ENCODE assay signal across 13 cellular contexts in genomic region chr18:26457611-26458350, GRCh38.
A peak's percentile ranks its signal among the peaks of the same experiment; 100 is the strongest.
DNase-seq lines count a peak whose midpoint lies in the region; ATAC-seq, FAIRE-seq and TF ChIP-seq lines count a peak whose summit lies in the region.
"Had no signal": no experiment of that assay in that cellular context is flagged by ENCODE, and none has a peak within 500 bp of the region (broad histone marks: within the 10 kb centered on the region; RNA-seq: fewer than 3 reads in every experiment).

No MANE protein-coding gene starts in this region.

- H3K4me1 ChIP-seq in endodermal cell (ENCODE audit: control insufficient read depth, insufficient read depth, low read length), result no peaks in the 10 kb centered on the region
- peaks cover 16% of the 10 kb centered on the region for H3K4me1 ChIP-seq in osteoblast (ENCODE audit: insufficient read depth, low read length)
- H3K4me1 ChIP-seq: Caco-2, sigmoid colon had no signal

- H3K27me3 Mint-ChIP-seq in endodermal cell (ENCODE audit: insufficient read depth), result peaks cover 48% of the 10 kb centered on the region

- ATAC-seq in GM18498 (IDR thresholded peaks at IDR 0.05; ENCODE audit: unreplicated experiment), result no peak

- no peak overlapping the region for H3K27ac Mint-ChIP-seq in endodermal cell

- H3K4me3 Mint-ChIP-seq in endodermal cell, result no peak overlapping the region

- 53 to 60% methylated on average over 17 to 22 of the region's 22 CpGs for WGBS in endodermal cell (ENCODE audit: insufficient coverage in 1 of 2, insufficient read length in 1 of 2), 2 experiments

- H3K4me2 ChIP-seq in osteoblast (ENCODE audit: insufficient read depth, low read length), result no peak overlapping the region

- H3K4me3 ChIP-seq in H7 (ENCODE audit: insufficient read depth, low read depth, low read length) (no peak overlapping the region), endodermal cell (ENCODE audit: low read length) (no peak overlapping the region), osteoblast (ENCODE audit: insufficient read depth, low read length) (no peak overlapping the region)
- H3K4me3 ChIP-seq: sigmoid colon had no signal

- no peak overlapping the region for H2AFZ ChIP-seq in osteoblast (ENCODE audit: low read length)

- H4K20me1 ChIP-seq in osteoblast (ENCODE audit: insufficient read depth, low read length), result no peaks in the 10 kb centered on the region

- H3K36me3 Mint-ChIP-seq in endodermal cell (ENCODE audit: low read depth), result peaks cover 6% of the 10 kb centered on the region

- H3K9me3 ChIP-seq in endodermal cell (ENCODE audit: control insufficient read depth, low read length) (no peaks in the 10 kb centered on the region), osteoblast (ENCODE audit: low read depth, low read length) (no peaks in the 10 kb centered on the region)
- H3K9me3 ChIP-seq: Caco-2, sigmoid colon had no signal

- H3K27ac ChIP-seq in endodermal cell (ENCODE audit: low read depth, low read length), result no peak overlapping the region
- peak overlapping the region; percentile 69 for H3K27ac ChIP-seq in osteoblast (ENCODE audit: low read depth, low read length)
- H3K27ac ChIP-seq: sigmoid colon had no signal

- no peaks in the 10 kb centered on the region for H3K79me2 ChIP-seq in osteoblast (ENCODE audit: insufficient read depth, low read length)

- H3K4me1 Mint-ChIP-seq in endodermal cell, result peaks cover 9% of the 10 kb centered on the region

- no peaks in the 10 kb centered on the region; the same call in 1 of the 2 replicates for H3K27me3 ChIP-seq in H7 (ENCODE audit: control insufficient read depth, insufficient read depth, low read length)
- H3K27me3 ChIP-seq in endodermal cell (ENCODE audit: control insufficient read depth, insufficient read depth, low read length, poor library complexity, severe bottlenecking), result peaks cover 46% of the 10 kb centered on the region
- H3K27me3 ChIP-seq in osteoblast (ENCODE audit: insufficient read depth, low read length), result no peaks in the 10 kb centered on the region
- H3K27me3 ChIP-seq: sigmoid colon had no signal

- TF ChIP-seq POLR2A in erythroblast (IDR thresholded peaks at IDR 0.05; ENCODE audit: low read length), result no peak

- no peak overlapping the region for H3K9ac ChIP-seq in endodermal cell (ENCODE audit: extremely low read depth, low read length, poor library complexity, severe bottlenecking)

- FAIRE-seq in RCC 7860 (lab: Jason Lieb, UNC), result no peak
- FAIRE-seq: endometrium had no signal

- peak; percentile 97 for TF ChIP-seq CTCF in endodermal cell (conservative IDR thresholded peaks at IDR 0.05)
- TF ChIP-seq CTCF in osteoblast (IDR thresholded peaks at IDR 0.05; ENCODE audit: extremely low read depth, low read depth, low read length), result no peak

- no peaks in the 10 kb centered on the region for H3K9me3 Mint-ChIP-seq in endodermal cell

- DNase-seq in H7, result peak; percentile 77
- peak; percentile 42 for DNase-seq in NCI-H526 treated with DMSO at 0.1 percent for 48 hours (lab: John Stamatoyannopoulos, UW)
- peak; percentile 94 for DNase-seq in endodermal cell
- DNase-seq in osteoblast (ENCODE audit: insufficient read length, low spot score, missing footprints), result no peak
- DNase-seq in activated effector memory CD4-positive, alpha-beta T cell treated with anti-CD3 and anti-CD28 coated beads, Interleukin-2, amount 50 U/mL, for 16 hours, result no peak
- DNase-seq in RCC 7860 (ENCODE audit: low spot score), result no peak
- no peak for DNase-seq in erythroblast (lab: John Stamatoyannopoulos, UW)
- DNase-seq: Caco-2, NCI-H2107, SIG-M5, sigmoid colon had no signal

- H3K36me3 ChIP-seq in H7 (replicated peaks; ENCODE audit: control insufficient read depth, insufficient read depth, low read length) (no peaks in the 10 kb centered on the region), endodermal cell (ENCODE audit: control insufficient read depth, insufficient read depth, low read length) (no peaks in the 10 kb centered on the region), osteoblast (ENCODE audit: insufficient read depth, low read length) (peaks cover 5% of the 10 kb centered on the region)

Comparison
In these comparisons a context has a peak if more than half of its experiments do, and no peak if none do; other contexts are left out.
1. DNase-seq: peak in H7 (single experiment), NCI-H526 treated with DMSO at 0.1 percent for 48 hours (single experiment) and endodermal cell (single experiment); none in osteoblast (single experiment), activated effector memory CD4-positive, alpha-beta T cell treated with anti-CD3 and anti-CD28 coated beads, Interleukin-2, amount 50 U/mL, for 16 hours (single experiment), RCC 7860 (single experiment) and erythroblast (0 of 2).